29 cellular contexts compared by ENCODE assay signal in the genomic region with DNA sequence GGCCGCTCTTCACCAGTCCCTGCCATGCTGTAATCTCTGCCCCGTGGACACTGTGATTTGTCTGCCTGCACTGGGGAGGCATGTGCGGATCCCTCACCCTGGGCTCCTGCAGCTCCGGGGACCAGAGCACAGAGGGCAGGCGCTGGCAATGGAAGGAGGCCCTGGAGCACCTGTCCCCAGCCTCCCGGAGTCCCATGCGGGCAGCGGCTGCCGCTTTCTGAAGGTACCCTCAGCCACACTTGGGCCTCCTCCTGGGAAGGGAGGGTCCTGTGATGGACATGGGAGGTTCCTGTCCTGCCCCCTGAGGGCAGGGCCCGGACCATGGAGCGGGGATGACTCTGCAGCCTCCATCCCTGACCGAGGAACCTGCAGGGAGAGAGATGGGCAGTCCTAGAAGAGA.
A peak's percentile ranks its signal among the peaks of the same experiment; 100 is the strongest.
DNase-seq lines count a peak whose midpoint lies in the region; ATAC-seq and TF ChIP-seq lines count a peak whose summit lies in the region.
"Had no signal": no experiment of that assay in that cellular context is flagged by ENCODE, and none has a peak within 500 bp of the region (broad histone marks: within the 10 kb centered on the region; RNA-seq: fewer than 3 reads in every experiment).

No MANE protein-coding gene starts in this region.

- H3K4me3 ChIP-seq in Panc1 (ENCODE audit: low read depth in 2 of 2, low read length in 2 of 2) = no peak overlapping the region
- no peak overlapping the region for H3K4me3 ChIP-seq in neuronal stem cell (ENCODE audit: low read length in 2 of 2)
- no peak overlapping the region for H3K4me3 ChIP-seq in spleen
- no peak overlapping the region for H3K4me3 ChIP-seq in dorsolateral prefrontal cortex
- H3K4me3 ChIP-seq: A549; BLaER1; BLaER1 treated with 17β-estradiol and CSF1 and Interleukin-3, amounts not matched to agents 10 nM and 100 nM had no signal

- no peak for TF ChIP-seq CTCF in Panc1 (IDR thresholded peaks at IDR 0.05)
- no peak for TF ChIP-seq CTCF in spleen (IDR thresholded peaks at IDR 0.05 in 8 of 11, conservative IDR thresholded peaks at IDR 0.05 in 3 of 11)
- no peak for TF ChIP-seq CTCF in dorsolateral prefrontal cortex (IDR thresholded peaks at IDR 0.05 in 54 of 56, conservative IDR thresholded peaks at IDR 0.05 in 2 of 56; ENCODE audit: low read depth in 1 of 56, partially characterized antibody in 56 of 56)

- H3K23ac ChIP-seq in neuronal stem cell (ENCODE audit: low read depth, low read length, poor library complexity) = peak overlapping the region; percentile 17

- H2BK15ac ChIP-seq in neuronal stem cell (ENCODE audit: low read length) = no peak overlapping the region

- no CpG with 5 or more reads among the region's 12 CpGs for WGBS in neuronal stem cell (ENCODE audit: extremely low coverage in 2 of 2, insufficient read length in 2 of 2, insufficient replicate concordance in 1 of 2), 2 donors
- 79 to 84% (median 84%) methylated on average over 2 to 12 of the region's 12 CpGs for WGBS in spleen, 5 donors

- H3K4ac ChIP-seq in neuronal stem cell (ENCODE audit: low read length) = no peak overlapping the region

- TF ChIP-seq POLR2A in spleen (IDR thresholded peaks at IDR 0.05) = no peak

- POLR2A ChIA-PET in Panc1 (lab: Charles Lee) = no interaction called here

- H2AFZ ChIP-seq in neuronal stem cell (ENCODE audit: low read length) = no peak overlapping the region

- H3K27me3 ChIP-seq in Panc1 (ENCODE audit: control insufficient read depth, insufficient read depth, low read length) = peaks cover 2% of the 10 kb centered on the region; the same call in 1 of the 2 replicates
- H3K27me3 ChIP-seq in neuronal stem cell (ENCODE audit: control insufficient read depth in 3 of 3, insufficient read depth in 3 of 3, low read depth in 1 of 3, low read length in 3 of 3) = peaks cover 0 to 2% (median 0%) of the 10 kb centered on the region in 3 experiments
- peaks cover 0 to 18% (median 0%) of the 10 kb centered on the region in 7 donors for H3K27me3 ChIP-seq in spleen (replicated peaks in 1 of 7)
- H3K27me3 ChIP-seq in dorsolateral prefrontal cortex = peaks cover 0 to 9% (median 0%) of the 10 kb centered on the region in 45 donors
- H3K27me3 ChIP-seq: BE2C; BLaER1; BLaER1 treated with 17β-estradiol and CSF1 and Interleukin-3, amounts not matched to agents 10 nM and 100 nM had no signal

- no peak overlapping the region for H4K91ac ChIP-seq in neuronal stem cell (ENCODE audit: low read depth, low read length, poor library complexity)

- H3K79me1 ChIP-seq in neuronal stem cell (ENCODE audit: low read depth, low read length) = no peaks in the 10 kb centered on the region

- intact Hi-C loops in Panc1 (cut with micrococcal nuclease; ENCODE audit: unreplicated experiment) = no loop called here
- intact Hi-C loops in spleen (cut with DNase I; ENCODE audit: low total_unique reads) = no loop called here
- intact Hi-C loops in dorsolateral prefrontal cortex (cut with DNase I) = no loop called here

- H3K27ac ChIP-seq in Panc1 (ENCODE audit: low read length) (no peak overlapping the region), neuronal stem cell (replicated peaks; ENCODE audit: low read length) (no peak overlapping the region), spleen (no peak overlapping the region), dorsolateral prefrontal cortex (no peak overlapping the region)
- H3K27ac ChIP-seq: 22Rv1; A549; BLaER1; BLaER1 treated with 17β-estradiol and CSF1 and Interleukin-3, amounts not matched to agents 10 nM and 100 nM; C4-2B had no signal

- 0 out of 2 replicates have a peak, but pooled peaks have one; percentile 40 for ATAC-seq in Panc1
- ATAC-seq: CD8-positive, alpha-beta T cell had no signal

- no peak overlapping the region for H2BK5ac ChIP-seq in neuronal stem cell (ENCODE audit: low read length)

- H4K8ac ChIP-seq in neuronal stem cell (ENCODE audit: low read depth, low read length) = no peak overlapping the region

- CTCF ChIA-PET in Panc1 (lab: Charles Lee) = no interaction called here

- no peak overlapping the region for H3K18ac ChIP-seq in neuronal stem cell (ENCODE audit: low read length)

- H3K4me1 ChIP-seq in Panc1 (ENCODE audit: control insufficient read depth, insufficient read depth, low read length) = no peaks in the 10 kb centered on the region
- peaks cover 0 to 2% of the 10 kb centered on the region in 2 donors for H3K4me1 ChIP-seq in neuronal stem cell (ENCODE audit: control insufficient read depth in 2 of 2, insufficient read depth in 1 of 2, low read depth in 1 of 2, low read length in 2 of 2)
- H3K4me1 ChIP-seq in spleen = no peaks in the 10 kb centered on the region
- H3K4me1 ChIP-seq: A549, BE2C, BLaER1, Caco-2 had no signal

- H2BK120ac ChIP-seq in neuronal stem cell (ENCODE audit: low read depth, low read length) = no peak overlapping the region

- no peak overlapping the region for H3K4me2 ChIP-seq in neuronal stem cell (ENCODE audit: insufficient read depth, low read length, poor library complexity, severe bottlenecking)
- H3K4me2 ChIP-seq: A549; BLaER1; BLaER1 treated with 17β-estradiol and CSF1 and Interleukin-3, amounts not matched to agents 10 nM and 100 nM had no signal

- no peak overlapping the region for H3K9ac ChIP-seq in neuronal stem cell (ENCODE audit: low read depth, low read length, poor library complexity)
- H3K9ac ChIP-seq: BLaER1; BLaER1 treated with 17β-estradiol and CSF1 and Interleukin-3, amounts not matched to agents 10 nM and 100 nM had no signal

- no peak overlapping the region for H3K14ac ChIP-seq in neuronal stem cell (ENCODE audit: low read length)

- H3K36me3 ChIP-seq in Panc1 (ENCODE audit: control insufficient read depth, insufficient read depth, low read length) (no peaks in the 10 kb centered on the region), neuronal stem cell (replicated peaks in 1 of 2; ENCODE audit: control insufficient read depth in 2 of 2, insufficient read depth in 2 of 2, low read length in 2 of 2) (no peaks in the 10 kb centered on the region), spleen (no peaks in the 10 kb centered on the region)
- H3K36me3 ChIP-seq: BE2C; BLaER1; BLaER1 treated with 17β-estradiol and CSF1 and Interleukin-3, amounts not matched to agents 10 nM and 100 nM had no signal

- DNase-seq in Panc1 (ENCODE audit: low read depth, low spot score) (no peak), neuronal stem cell (ENCODE audit: low spot score) (no peak), spleen (peak; percentile 28), H4 (ENCODE audit: low spot score) (no peak), NCI-H748 (lab: John Stamatoyannopoulos, UW; ENCODE audit: unreplicated experiment) (no peak), dorsolateral prefrontal cortex (no peak)
- DNase-seq: 8988T; ACHN; AML-193; BE2C; C1 segment of cervical spinal cord; Caco-2; Calu3; CD4-positive, alpha-beta memory T cell; CD4-positive, alpha-beta T cell; CD4-positive, CD25-positive, alpha-beta regulatory T cell; CD8-positive, alpha-beta memory T cell; CD8-positive, alpha-beta T cell; DMS 273 treated with DMSO at 0.1 percent for 48 hours; DMS53; DMS79; DMS79 treated with DMSO at 0.1 percent for 48 hours; DND-41; EL had no signal

- no peaks in the 10 kb centered on the region for H3K9me3 ChIP-seq in Panc1 (ENCODE audit: control insufficient read depth, insufficient read depth, low read depth, low read length)
- H3K9me3 ChIP-seq in neuronal stem cell (replicated peaks in 1 of 2; ENCODE audit: control insufficient read depth in 2 of 2, insufficient read depth in 1 of 2, low read depth in 1 of 2, low read length in 2 of 2) = peaks cover 1 to 2% of the 10 kb centered on the region in 2 donors
- H3K9me3 ChIP-seq in spleen = no peaks in the 10 kb centered on the region
- H3K9me3 ChIP-seq: A549, BE2C, BLaER1, Caco-2 had no signal

- no TSS peak for BruUV-seq in Panc1 (replicated peaks; lab: Mats Ljungman, UMichigan)

- in situ Hi-C loops in Panc1 (cut with HindIII; ENCODE audit: low pct_unique_long_range_greater_than_20kb, low sequenced_read_pairs) = no loop called here

- H2BK12ac ChIP-seq in neuronal stem cell (ENCODE audit: low read length) = no peak overlapping the region

- no peak overlapping the region for H2AK5ac ChIP-seq in neuronal stem cell (ENCODE audit: low read depth, low read length)
